In genomic region chr22:45676024-45676423, GRCh38 we compare ENCODE assay signal across 25 cellular contexts.
"Had no signal": no experiment of that assay in that cellular context is flagged by ENCODE, and none has a peak within 500 bp of the region (broad histone marks: within the 10 kb centered on the region; RNA-seq: fewer than 3 reads in every experiment).

No MANE protein-coding gene starts in this region.

- DNase-seq: activated CD4-positive, alpha-beta memory T cell treated with anti-CD3 and anti-CD28 coated beads, Interleukin-2, amount 10 ng/mL, durations not matched to agents 7 days and 5 days; activated CD4-positive, alpha-beta T cell treated with anti-CD3 and anti-CD28 coated beads for 1 hour; activated CD4-positive, alpha-beta T cell treated with anti-CD3 and anti-CD28 coated beads for 4 hours; activated CD4-positive, alpha-beta T cell treated with anti-CD3 and anti-CD28 coated beads, Interleukin-2, amount 10 ng/mL, durations not matched to agents 7 days and 5 days; activated CD4-positive, alpha-beta T cell treated with anti-CD3 and anti-CD28 coated beads, Interleukin-2, amount 50 U/mL, for 4 hours; activated CD8-positive, alpha-beta memory T cell treated with anti-CD3 and anti-CD28 coated beads, Interleukin-2, amount 50 U/mL, for 48 hours; activated gamma-delta T cell treated with Interleukin-2 at 50 U/mL for 16 hours; activated naive CD4-positive, alpha-beta T cell treated with anti-CD3 and anti-CD28 coated beads, Interleukin-2, amount 50 U/mL, for 16 hours; activated naive CD4-positive, alpha-beta T cell treated with Interleukin-2 at 50 U/mL for 16 hours; activated T-cell treated with anti-CD3 and anti-CD28 coated beads for 4 hours; activated T-cell treated with anti-CD3 and anti-CD28 coated beads, Interleukin-2, amount 50 U/mL, for 24 hours; amniotic stem cell; anterior cingulate cortex; brain microvascular endothelial cell; dorsolateral prefrontal cortex; effector memory CD4-positive, alpha-beta T cell; endodermal cell; foreskin fibroblast; head of caudate nucleus; T-helper 17 cell; T1000 had no signal

- FAIRE-seq: astrocyte, bronchial epithelial cell had no signal

- ATAC-seq: esophagus mucosa, T-helper 17 cell had no signal

- H3K36me3 ChIP-seq: brain microvascular endothelial cell had no signal

- H3K4me3 ChIP-seq: coronary artery, dorsolateral prefrontal cortex had no signal

- H3K27me3 ChIP-seq: brain microvascular endothelial cell, dorsolateral prefrontal cortex had no signal

- H3K27ac ChIP-seq: brain microvascular endothelial cell, coronary artery, dorsolateral prefrontal cortex had no signal
